Comparison of ENCODE assay signal across 8 cellular contexts in the genomic region with DNA sequence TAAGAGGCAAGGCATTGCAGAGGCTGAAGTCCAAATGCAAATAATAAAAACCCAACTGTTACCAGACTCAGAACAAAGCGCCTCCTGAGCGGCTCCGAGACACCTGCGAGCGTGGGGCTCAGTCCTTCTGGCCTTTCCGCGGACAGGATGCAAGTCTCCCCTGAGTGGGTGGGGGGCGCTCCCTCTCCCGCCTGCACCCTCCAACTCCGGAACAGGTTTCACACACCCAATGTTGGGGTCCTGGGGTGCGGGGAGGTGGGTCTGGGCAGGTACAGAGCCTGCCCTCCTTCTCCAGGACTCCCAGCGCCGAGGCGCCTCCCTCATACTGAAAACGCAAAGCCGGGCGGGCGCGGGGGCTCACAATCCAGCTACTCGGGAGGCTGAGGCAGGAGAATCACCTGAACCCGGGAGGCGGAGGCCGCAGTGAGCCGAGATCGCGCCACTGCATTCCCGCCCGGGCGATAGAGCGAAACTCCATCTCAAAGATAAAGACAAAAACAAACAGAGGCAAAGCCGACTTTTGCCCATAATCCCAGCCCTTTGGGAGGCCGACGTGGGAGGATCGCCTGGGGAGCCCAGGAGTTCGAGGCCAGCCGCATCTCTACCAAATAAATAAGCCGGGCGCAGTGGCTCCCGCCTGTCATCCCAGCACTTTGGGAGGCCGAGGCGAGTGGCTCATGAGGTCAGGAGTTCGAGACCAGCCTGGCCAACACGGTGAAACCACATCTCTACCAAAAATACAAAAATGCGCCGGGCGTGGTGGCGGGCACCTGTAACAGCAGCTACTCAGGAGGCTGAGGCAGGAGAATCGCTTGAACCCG. TPM values are rescaled to one million over a fixed set of nuclear protein-coding genes. Genes with fewer than 3 reads are reported as not detected.
DNase-seq lines count a peak whose midpoint lies in the region; ATAC-seq and TF ChIP-seq lines count a peak whose summit lies in the region.

No MANE protein-coding gene starts in this region.

- H3K36me3 Mint-ChIP-seq in GM23338 (ENCODE audit: low read depth), result peaks cover 24% of the 10 kb centered on the region

- H3K4me1 ChIP-seq in GM23338 (ENCODE audit: insufficient read depth) (peaks cover 13% of the 10 kb centered on the region; the same call in 1 of the 2 replicates), spleen (peaks cover 2 to 27% (median 20%) of the 10 kb centered on the region in 6 donors)

- H3K9me3 Mint-ChIP-seq in GM23338, result no peaks in the 10 kb centered on the region

- H3K27ac ChIP-seq in GM23338 (ENCODE audit: low read depth) (peak overlapping the region; percentile 69; the same call in 1 of the 2 replicates), SU-DHL-6 (ENCODE audit: low read depth, low read length) (peak overlapping the region; percentile 77), spleen (no peak overlapping the region)

- H2AFZ ChIP-seq in GM23338 (no peak overlapping the region), SU-DHL-6 (ENCODE audit: low read depth, low read length, severe bottlenecking) (peak overlapping the region; percentile 64)

- peaks cover 26% of the 10 kb centered on the region for H3K4me1 Mint-ChIP-seq in GM23338

- H3K27me3 ChIP-seq in GM23338 (ENCODE audit: insufficient read depth), result no peaks in the 10 kb centered on the region
- H3K27me3 ChIP-seq in SU-DHL-6 (ENCODE audit: low read length), result no peaks in the 10 kb centered on the region
- H3K27me3 ChIP-seq in spleen (replicated peaks in 1 of 7), result peaks cover 0 to 32% (median 0%) of the 10 kb centered on the region in 7 donors

- H3K4me3 ChIP-seq in GM23338 (peak overlapping the region; percentile 78), SU-DHL-6 (ENCODE audit: insufficient read depth, low read length, poor library complexity, severe bottlenecking) (peak overlapping the region; percentile 73), foreskin fibroblast (ENCODE audit: low read depth in 1 of 2, low read length in 2 of 2) (peak overlapping the region; percentile 69 to 72), spleen (peak overlapping the region in 7 of 8 donors; percentile 74 to 87 (median 82))

- H3F3A ChIP-seq in GM23338 (replicated peaks; ENCODE audit: low read depth) (peaks cover 9% of the 10 kb centered on the region; the same call in 1 of the 2 replicates), SU-DHL-6 (ENCODE audit: insufficient read depth) (peaks cover 32% of the 10 kb centered on the region)

- intact Hi-C loops in spleen (cut with DNase I; ENCODE audit: low total_unique reads), result no loop called here

- peaks cover 18% of the 10 kb centered on the region for H4K20me1 ChIP-seq in GM23338 (replicated peaks; ENCODE audit: insufficient read depth)
- H4K20me1 ChIP-seq in SU-DHL-6 (ENCODE audit: low read depth, low read length), result 0 out of 2 replicates have a peak, but pooled peaks cover 4% of the 10 kb centered on the region

- H3K9me2 ChIP-seq in GM23338 (ENCODE audit: insufficient read depth) (no peaks in the 10 kb centered on the region), SU-DHL-6 (replicated peaks; ENCODE audit: insufficient read depth, low read length) (no peaks in the 10 kb centered on the region)

- peak overlapping the region; percentile 85 for H3K4me3 Mint-ChIP-seq in GM23338

- 76 to 85% (median 82%) methylated on average over 48 to 49 of the region's 49 CpGs for WGBS in spleen, 5 donors

- peaks cover 48% of the 10 kb centered on the region for H3K79me2 ChIP-seq in GM23338 (replicated peaks; ENCODE audit: insufficient read depth)
- H3K79me2 ChIP-seq in SU-DHL-6 (ENCODE audit: insufficient read depth, low read length), result peaks cover 51% of the 10 kb centered on the region

- ATAC-seq in GM23338 (no peak; the same call in 2 of the 3 replicates), GM21390 (IDR thresholded peaks at IDR 0.05; ENCODE audit: unreplicated experiment) (no peak)

- peak; percentile 47 for DNase-seq in GM23338 (ENCODE audit: low spot score)
- no peak for DNase-seq in foreskin fibroblast
- peak; percentile 77 for DNase-seq in spleen
- no peak for DNase-seq in DMS79 (lab: John Stamatoyannopoulos, UW)
- DNase-seq in NCI-H2081 treated with DMSO at 0.1 percent for 48 hours (lab: John Stamatoyannopoulos, UW), result no peak
- DNase-seq in RKO (ENCODE audit: low spot score), result no peak

- H3K9me3 ChIP-seq in SU-DHL-6 (ENCODE audit: insufficient read depth, low read length) (no peaks in the 10 kb centered on the region), spleen (no peaks in the 10 kb centered on the region)

- 0 out of 2 replicates have a peak overlapping the region, but pooled peaks have one; percentile 70 for H3K27ac Mint-ChIP-seq in GM23338

- peak overlapping the region; percentile 86 for H3K9ac ChIP-seq in SU-DHL-6 (ENCODE audit: low read length)

- peak overlapping the region; percentile 88 for H3K4me2 ChIP-seq in GM23338
- peak overlapping the region; percentile 60 for H3K4me2 ChIP-seq in SU-DHL-6 (ENCODE audit: low read depth, low read length, poor library complexity, severe bottlenecking)

- no peak for TF ChIP-seq POLR2A in spleen (IDR thresholded peaks at IDR 0.05)

- H3K27me3 Mint-ChIP-seq in GM23338 (ENCODE audit: insufficient read depth, low read depth, poor library complexity), result peaks cover 17% of the 10 kb centered on the region

- H3K36me3 ChIP-seq in GM23338 (ENCODE audit: insufficient read depth), result no peaks in the 10 kb centered on the region
- H3K36me3 ChIP-seq in SU-DHL-6 (ENCODE audit: low read length), result no peaks in the 10 kb centered on the region
- H3K36me3 ChIP-seq in spleen, result no peaks in the 10 kb centered on the region

- TF ChIP-seq CTCF in GM23338 (conservative IDR thresholded peaks at IDR 0.05; ENCODE audit: low read depth in 2 of 2) (peak; percentile 18 to 44; a peak in 2 of 4 replicates), SU-DHL-6 (IDR thresholded peaks at IDR 0.05; ENCODE audit: insufficient read depth, low read length, poor library complexity, severe bottlenecking) (no peak), foreskin fibroblast (IDR thresholded peaks at IDR 0.05; ENCODE audit: low read depth, low read length) (no peak), spleen (IDR thresholded peaks at IDR 0.05 in 8 of 11, conservative IDR thresholded peaks at IDR 0.05 in 3 of 11) (no peak)

TF ChIP-seq in GM23338, 12 proteins besides CTCF, POLR2A, EP300 and RAD21 (continues in another document):
- TF ChIP-seq, protein P1, sequence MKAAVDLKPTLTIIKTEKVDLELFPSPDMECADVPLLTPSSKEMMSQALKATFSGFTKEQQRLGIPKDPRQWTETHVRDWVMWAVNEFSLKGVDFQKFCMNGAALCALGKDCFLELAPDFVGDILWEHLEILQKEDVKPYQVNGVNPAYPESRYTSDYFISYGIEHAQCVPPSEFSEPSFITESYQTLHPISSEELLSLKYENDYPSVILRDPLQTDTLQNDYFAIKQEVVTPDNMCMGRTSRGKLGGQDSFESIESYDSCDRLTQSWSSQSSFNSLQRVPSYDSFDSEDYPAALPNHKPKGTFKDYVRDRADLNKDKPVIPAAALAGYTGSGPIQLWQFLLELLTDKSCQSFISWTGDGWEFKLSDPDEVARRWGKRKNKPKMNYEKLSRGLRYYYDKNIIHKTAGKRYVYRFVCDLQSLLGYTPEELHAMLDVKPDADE (IDR thresholded peaks at IDR 0.05), result no peak
- TF ChIP-seq NANOG (IDR thresholded peaks at IDR 0.05; ENCODE audit: borderline replicate concordance) (no peak), POLR2AphosphoS5 (IDR thresholded peaks at IDR 0.05; ENCODE audit: low read depth) (no peak), STAT1 (IDR thresholded peaks at IDR 0.05; ENCODE audit: unreplicated experiment) (no peak), ZNF114 (CRISPR knock-in tag; IDR thresholded peaks at IDR 0.05) (no peak), CREB1 (CRISPR knock-in tag; IDR thresholded peaks at IDR 0.05; ENCODE audit: low read depth) (no peak), EZH2 (IDR thresholded peaks at IDR 0.05; ENCODE audit: low read depth, unreplicated experiment) (no peak), EZH2phosphoT487 (IDR thresholded peaks at IDR 0.05; ENCODE audit: unreplicated experiment) (no peak)
- TF ChIP-seq, protein P2, sequence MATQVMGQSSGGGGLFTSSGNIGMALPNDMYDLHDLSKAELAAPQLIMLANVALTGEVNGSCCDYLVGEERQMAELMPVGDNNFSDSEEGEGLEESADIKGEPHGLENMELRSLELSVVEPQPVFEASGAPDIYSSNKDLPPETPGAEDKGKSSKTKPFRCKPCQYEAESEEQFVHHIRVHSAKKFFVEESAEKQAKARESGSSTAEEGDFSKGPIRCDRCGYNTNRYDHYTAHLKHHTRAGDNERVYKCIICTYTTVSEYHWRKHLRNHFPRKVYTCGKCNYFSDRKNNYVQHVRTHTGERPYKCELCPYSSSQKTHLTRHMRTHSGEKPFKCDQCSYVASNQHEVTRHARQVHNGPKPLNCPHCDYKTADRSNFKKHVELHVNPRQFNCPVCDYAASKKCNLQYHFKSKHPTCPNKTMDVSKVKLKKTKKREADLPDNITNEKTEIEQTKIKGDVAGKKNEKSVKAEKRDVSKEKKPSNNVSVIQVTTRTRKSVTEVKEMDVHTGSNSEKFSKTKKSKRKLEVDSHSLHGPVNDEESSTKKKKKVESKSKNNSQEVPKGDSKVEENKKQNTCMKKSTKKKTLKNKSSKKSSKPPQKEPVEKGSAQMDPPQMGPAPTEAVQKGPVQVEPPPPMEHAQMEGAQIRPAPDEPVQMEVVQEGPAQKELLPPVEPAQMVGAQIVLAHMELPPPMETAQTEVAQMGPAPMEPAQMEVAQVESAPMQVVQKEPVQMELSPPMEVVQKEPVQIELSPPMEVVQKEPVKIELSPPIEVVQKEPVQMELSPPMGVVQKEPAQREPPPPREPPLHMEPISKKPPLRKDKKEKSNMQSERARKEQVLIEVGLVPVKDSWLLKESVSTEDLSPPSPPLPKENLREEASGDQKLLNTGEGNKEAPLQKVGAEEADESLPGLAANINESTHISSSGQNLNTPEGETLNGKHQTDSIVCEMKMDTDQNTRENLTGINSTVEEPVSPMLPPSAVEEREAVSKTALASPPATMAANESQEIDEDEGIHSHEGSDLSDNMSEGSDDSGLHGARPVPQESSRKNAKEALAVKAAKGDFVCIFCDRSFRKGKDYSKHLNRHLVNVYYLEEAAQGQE (IDR thresholded peaks at IDR 0.05; ENCODE audit: unreplicated experiment), result no peak

RNA-seq across cellular contexts. Expression of a gene that starts 0.9 kb away (rescaled TPM):
- total RNA-seq in GM23338 (2014; rRNA removed; shearing (Covaris generic)), result 35.0 and 40.5 TPM in 2 replicates
- polyA plus RNA-seq in GM23338 (2016; fragmentation: Nextera tagmentation; extraction: Ambion mirVana) (42.0 and 44.4 TPM in 2 replicates), spleen (1 to 10 TPM; 1.3 to 5.4 (median 2.3) TPM)
- 1 to 10 TPM; 1.0 to 7.0 (median 2.3) TPM for total RNA-seq in spleen

Comparison
In these comparisons a context has a peak if more than half of its experiments do, and no peak if none do; other contexts are left out.
1. DNase-seq: peak in GM23338 (single experiment) and spleen (single experiment); none in foreskin fibroblast (0 of 2), DMS79 (single experiment), NCI-H2081 treated with DMSO at 0.1 percent for 48 hours (single experiment) and RKO (single experiment).
2. H3K27ac ChIP-seq: peak in GM23338 (single experiment) and SU-DHL-6 (single experiment); none in spleen (0 of 8).
3. CTCF ChIP-seq: peak in GM23338 (2 of 2); none in SU-DHL-6 (single experiment), foreskin fibroblast (single experiment) and spleen (0 of 11).
4. Peak in every context shown above with its lines, with median percentiles within 50 percentile points of each other: H3K4me3 ChIP-seq.